Comparison of ENCODE assay signal across 8 cellular contexts in the genomic region with DNA sequence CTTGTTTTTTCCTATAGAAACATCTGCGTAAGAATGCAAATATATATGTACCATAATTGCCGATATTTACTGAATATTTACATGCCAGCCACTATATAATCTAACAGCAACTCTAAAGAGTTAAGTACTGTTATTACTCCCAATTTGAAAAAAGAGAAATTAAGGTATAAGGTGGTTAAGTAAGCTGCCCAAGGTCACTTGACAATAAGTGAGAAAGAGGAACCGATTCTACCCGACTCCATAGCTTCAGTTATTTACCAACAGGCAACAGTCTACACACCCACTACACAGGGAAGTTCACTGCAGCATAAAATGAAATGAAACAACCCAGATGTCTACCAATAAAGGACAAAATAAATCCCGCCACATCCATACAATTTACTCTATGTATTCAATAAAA. TPM values are rescaled to one million over a fixed set of nuclear protein-coding genes. Genes with fewer than 3 reads are reported as not detected.
A peak's percentile ranks its signal among the peaks of the same experiment; 100 is the strongest.
DNase-seq lines count a peak whose midpoint lies in the region; ATAC-seq lines count a peak whose summit lies in the region.

No MANE protein-coding gene starts in this region.

- H3K4me1 ChIP-seq in endocrine pancreas (ENCODE audit: control insufficient read depth, insufficient read depth, low read length), result peaks cover 13% of the 10 kb centered on the region
- H3K4me1 ChIP-seq in neuronal stem cell (ENCODE audit: control insufficient read depth in 2 of 2, insufficient read depth in 1 of 2, low read depth in 1 of 2, low read length in 2 of 2), result no peaks in the 10 kb centered on the region

- ATAC-seq in GM19438 (IDR thresholded peaks at IDR 0.05; ENCODE audit: low read depth, unreplicated experiment), result peak; percentile 47
- peak; percentile 62 for ATAC-seq in HG03432 (IDR thresholded peaks at IDR 0.05; ENCODE audit: unreplicated experiment)

- H3K14ac ChIP-seq in neuronal stem cell (ENCODE audit: low read length), result no peak overlapping the region

- H3K27me3 ChIP-seq in endocrine pancreas (ENCODE audit: control insufficient read depth, insufficient read depth, low read length) (no peaks in the 10 kb centered on the region), neuronal stem cell (ENCODE audit: control insufficient read depth in 3 of 3, insufficient read depth in 3 of 3, low read depth in 1 of 3, low read length in 3 of 3) (no peaks in the 10 kb centered on the region)

- no peak overlapping the region for H2AFZ ChIP-seq in neuronal stem cell (ENCODE audit: low read length)

- H3K9me3 ChIP-seq in endocrine pancreas (ENCODE audit: control insufficient read depth, low read length) (no peaks in the 10 kb centered on the region), neuronal stem cell (replicated peaks in 1 of 2; ENCODE audit: control insufficient read depth in 2 of 2, insufficient read depth in 1 of 2, low read depth in 1 of 2, low read length in 2 of 2) (peaks cover 4 to 19% of the 10 kb centered on the region in 2 donors)

- no CpG with 5 or more reads among the region's 5 CpGs for WGBS in neuronal stem cell (ENCODE audit: extremely low coverage in 2 of 2, insufficient read length in 2 of 2, insufficient replicate concordance in 1 of 2), 2 donors

- no peaks in the 10 kb centered on the region for H3K36me3 ChIP-seq in endocrine pancreas (ENCODE audit: control insufficient read depth, insufficient read depth, low read length)
- H3K36me3 ChIP-seq in neuronal stem cell (replicated peaks in 1 of 2; ENCODE audit: control insufficient read depth in 2 of 2, insufficient read depth in 2 of 2, low read length in 2 of 2), result peaks cover 0 to 9% of the 10 kb centered on the region in 2 donors

- peak overlapping the region; percentile 41 for H3K4me2 ChIP-seq in neuronal stem cell (ENCODE audit: insufficient read depth, low read length, poor library complexity, severe bottlenecking)

- no peak overlapping the region for H3K4ac ChIP-seq in neuronal stem cell (ENCODE audit: low read length)

- H4K8ac ChIP-seq in neuronal stem cell (ENCODE audit: low read depth, low read length), result no peak overlapping the region

- no peak overlapping the region for H3K18ac ChIP-seq in neuronal stem cell (ENCODE audit: low read length)

- peak; percentile 37 for DNase-seq in EL
- peak; percentile 80 for DNase-seq in SIG-M5 (lab: John Stamatoyannopoulos, UW)
- no peak for DNase-seq in neuronal stem cell (ENCODE audit: low spot score)
- DNase-seq in stimulated activated CD4-positive, alpha-beta T cell treated with anti-CD3 and anti-CD28 coated beads, Interleukin-12 subunit alpha, Interleukin-12 subunit beta, amount 100 ng/mL, for 4 hours, result no peak
- no peak for DNase-seq in NCI-H2196 treated with DMSO at 0.1 percent for 48 hours (lab: John Stamatoyannopoulos, UW; ENCODE audit: unreplicated experiment)

- H2BK5ac ChIP-seq in neuronal stem cell (ENCODE audit: low read length), result no peak overlapping the region

- H3K9ac ChIP-seq in endocrine pancreas (ENCODE audit: control insufficient read depth, insufficient read depth, low read length) (peak overlapping the region; percentile 7), neuronal stem cell (ENCODE audit: low read depth, low read length, poor library complexity) (no peak overlapping the region)

- H2AK5ac ChIP-seq in neuronal stem cell (ENCODE audit: low read depth, low read length), result no peak overlapping the region

- no peak overlapping the region for H4K91ac ChIP-seq in neuronal stem cell (ENCODE audit: low read depth, low read length, poor library complexity)

- H3K79me1 ChIP-seq in neuronal stem cell (ENCODE audit: low read depth, low read length), result no peaks in the 10 kb centered on the region

- no peak overlapping the region for H3K27ac ChIP-seq in neuronal stem cell (replicated peaks; ENCODE audit: low read length)

- no peak overlapping the region for H2BK12ac ChIP-seq in neuronal stem cell (ENCODE audit: low read length)

- no peak overlapping the region for H2BK120ac ChIP-seq in neuronal stem cell (ENCODE audit: low read depth, low read length)

- H2BK15ac ChIP-seq in neuronal stem cell (ENCODE audit: low read length), result no peak overlapping the region

- no peak overlapping the region for H3K23ac ChIP-seq in neuronal stem cell (ENCODE audit: low read depth, low read length, poor library complexity)

- H3K4me3 ChIP-seq in endocrine pancreas (ENCODE audit: control insufficient read depth, insufficient read depth, low read length), result peak overlapping the region; percentile 91
- H3K4me3 ChIP-seq in neuronal stem cell (ENCODE audit: low read length in 2 of 2), result peak overlapping the region in 1 of 2 donors; percentile 79

RNA-seq across cellular contexts. Expression of a gene that starts 1.1 kb away (rescaled TPM):
- polyA plus RNA-seq in neuronal stem cell (2013, experiment 1 of 2), result 52.8 TPM
- 56.9 TPM for polyA plus RNA-seq in neuronal stem cell (2013, experiment 2 of 2)

Comparison
In these comparisons a context has a peak if more than half of its experiments do, and no peak if none do; other contexts are left out.
1. DNase-seq: peak in EL (single experiment) and SIG-M5 (single experiment); none in neuronal stem cell (single experiment), stimulated activated CD4-positive, alpha-beta T cell treated with anti-CD3 and anti-CD28 coated beads, Interleukin-12 subunit alpha, Interleukin-12 subunit beta, amount 100 ng/mL, for 4 hours (single experiment) and NCI-H2196 treated with DMSO at 0.1 percent for 48 hours (single experiment).